In genomic region chr1:70353038-70353437, GRCh38 we compare ENCODE assay signal across 8 cellular contexts. TPM values are rescaled to one million over a fixed set of nuclear protein-coding genes. Genes with fewer than 3 reads are reported as not detected.
DNase-seq lines count a peak whose midpoint lies in the region; ATAC-seq and TF ChIP-seq lines count a peak whose summit lies in the region.

No MANE protein-coding gene starts in this region.

- no peak overlapping the region for H3K27ac ChIP-seq in duodenal mucosa (ENCODE audit: low read depth, low read length)

- H3K4me1 ChIP-seq in duodenal mucosa (ENCODE audit: control insufficient read depth in 1 of 2, insufficient read depth in 2 of 2, low read length in 2 of 2) = peaks cover 12 to 23% of the 10 kb centered on the region in 2 donors

- POLR2A ChIA-PET in BJ (lab: Charles Lee) = no interaction called here

- CTCF ChIA-PET in BJ (lab: Yijun Ruan, JAX) = interaction anchor here (0.7 kb wide), 2 partner anchors 10 to 13 kb away, joined by 3 read pairs; no protein-coding TSS in a partner anchor

- peaks cover 9% of the 10 kb centered on the region for H3K36me3 Mint-ChIP-seq in nephron (ENCODE audit: low read depth)

- H3K36me3 ChIP-seq in BJ (ENCODE audit: control insufficient read depth, insufficient read depth, low read length) (no peaks in the 10 kb centered on the region), duodenal mucosa (ENCODE audit: control insufficient read depth in 1 of 2, insufficient read depth in 2 of 2, low read length in 2 of 2) (peaks cover 0 to 2% of the 10 kb centered on the region in 2 donors)

- TF ChIP-seq CTCF in BJ (IDR thresholded peaks at IDR 0.05; ENCODE audit: insufficient read depth, low read depth, low read length) (no peak), LNCaP clone FGC (IDR thresholded peaks at IDR 0.05; ENCODE audit: control insufficient read depth, extremely low read depth, insufficient read depth) (no peak), nephron (IDR thresholded peaks at IDR 0.05; ENCODE audit: unreplicated experiment in 3 of 3) (no peak)

- no peaks in the 10 kb centered on the region for H3K9me3 Mint-ChIP-seq in nephron

- H3K27ac Mint-ChIP-seq in nephron = peak overlapping the region; percentile 94 to 98 (median 98)

- H3K4me3 ChIP-seq in BJ (ENCODE audit: low read depth, low read length) (peak overlapping the region; percentile 72), LNCaP clone FGC (ENCODE audit: low read depth, low read length) (peak overlapping the region; percentile 97), duodenal mucosa (ENCODE audit: low read depth in 1 of 2, low read length in 2 of 2) (peak overlapping the region; percentile 84 to 95)

- peaks cover 30% of the 10 kb centered on the region for H3K4me1 Mint-ChIP-seq in nephron

- no peaks in the 10 kb centered on the region for H3K9me3 ChIP-seq in duodenal mucosa (ENCODE audit: control insufficient read depth in 1 of 2, low read length in 2 of 2)

- no peak for ATAC-seq in activated CD4-positive, CD25-positive, alpha-beta regulatory T cell treated with anti-CD3 and anti-CD28 coated beads, Interleukin-2, amount 50 U/mL, for 24 hours
- no peak for ATAC-seq in HG03095 (IDR thresholded peaks at IDR 0.05; ENCODE audit: unreplicated experiment)

- H3K27me3 ChIP-seq in BJ (ENCODE audit: control insufficient read depth, insufficient read depth, low read length) (no peaks in the 10 kb centered on the region), duodenal mucosa (ENCODE audit: control insufficient read depth in 1 of 2, insufficient read depth in 2 of 2, low read length in 2 of 2) (no peaks in the 10 kb centered on the region)

- peak overlapping the region; percentile 88 to 92 for H3K9ac ChIP-seq in duodenal mucosa (ENCODE audit: low read depth in 1 of 2, low read length in 2 of 2)

- H3K27me3 Mint-ChIP-seq in nephron (ENCODE audit: low read depth) = no peaks in the 10 kb centered on the region

- DNase-seq in BJ (ENCODE audit: low read depth) (no peak), LNCaP clone FGC (ENCODE audit: low read depth) (no peak), HK-2 (ENCODE audit: unreplicated experiment) (no peak), epidermal melanocyte (ENCODE audit: insufficient read length, low spot score) (no peak)

- H3K4me3 Mint-ChIP-seq in nephron = peak overlapping the region; percentile 94 to 96 (median 95)

RNA-seq across cellular contexts. Expression of gene ANKRD13C, which starts 1.5 kb away (rescaled TPM):
- 7.8 and 11.1 TPM in 2 replicates for polyA plus RNA-seq in BJ (2011; rRNA removed)
- polyA minus RNA-seq in BJ (2011; rRNA and poly(A)+ RNA removed) = 6.3 and 6.4 TPM in 2 replicates

RNA-seq across cellular contexts. Expression of gene CTH, which starts 58.0 kb away (rescaled TPM):
- 5.2 and 7.2 TPM in 2 replicates for polyA plus RNA-seq in BJ (2011; rRNA removed)
- 2.8 and 6.5 TPM in 2 replicates for polyA minus RNA-seq in BJ (2011; rRNA and poly(A)+ RNA removed)
